Comparison of ENCODE assay signal across 22 cellular contexts in genomic region chr17:63464691-63465090, GRCh38. TPM values are rescaled to one million over a fixed set of nuclear protein-coding genes. Genes with fewer than 3 reads are reported as not detected.
A peak's percentile ranks its signal among the peaks of the same experiment; 100 is the strongest.
DNase-seq lines count a peak whose midpoint lies in the region; ATAC-seq and TF ChIP-seq lines count a peak whose summit lies in the region.
"Had no signal": no experiment of that assay in that cellular context is flagged by ENCODE, and none has a peak within 500 bp of the region (broad histone marks: within the 10 kb centered on the region; RNA-seq: fewer than 3 reads in every experiment).

No MANE protein-coding gene starts in this region.

- H3K9me3 ChIP-seq in Karpas-422 (ENCODE audit: low read length) (no peaks in the 10 kb centered on the region), parathyroid adenoma (ENCODE audit: control insufficient read depth, low read length) (no peaks in the 10 kb centered on the region)
- H3K9me3 ChIP-seq: Caco-2, Peyer's patch had no signal

- ATAC-seq in HG02970 (IDR thresholded peaks at IDR 0.05; ENCODE audit: low FRiP score, unreplicated experiment) (no peak), left lobe of liver (no peak)
- ATAC-seq: T-cell had no signal

- peak overlapping the region; percentile 38 for H3K4me3 ChIP-seq in Karpas-422 (ENCODE audit: low read length)
- H3K4me3 ChIP-seq in parathyroid adenoma (ENCODE audit: low read depth, low read length) = no peak overlapping the region
- H3K4me3 ChIP-seq: Peyer's patch had no signal

- TF ChIP-seq CTCF in parathyroid adenoma (IDR thresholded peaks at IDR 0.05) = no peak

- H3K4me1 ChIP-seq in Karpas-422 (ENCODE audit: low read length) (peaks cover 39% of the 10 kb centered on the region), parathyroid adenoma (peaks cover 38% of the 10 kb centered on the region)
- H3K4me1 ChIP-seq: Peyer's patch had no signal

- H3K79me2 ChIP-seq in Karpas-422 (ENCODE audit: low read length) = no peaks in the 10 kb centered on the region
- H3K79me2 ChIP-seq in parathyroid adenoma = peaks cover 9% of the 10 kb centered on the region

- H3K4me2 ChIP-seq in Karpas-422 (ENCODE audit: low read depth, low read length, poor library complexity, severe bottlenecking) (peak overlapping the region; percentile 53), parathyroid adenoma (ENCODE audit: low read length) (no peak overlapping the region)

- H4K20me1 ChIP-seq in Karpas-422 (ENCODE audit: insufficient read depth, low read depth, low read length) = no peaks in the 10 kb centered on the region

- H3K27me3 ChIP-seq in Karpas-422 (ENCODE audit: low read length) = no peaks in the 10 kb centered on the region
- H3K27me3 ChIP-seq in parathyroid adenoma (ENCODE audit: control insufficient read depth, insufficient read depth, low read length) = no peaks in the 10 kb centered on the region
- H3K27me3 ChIP-seq: Peyer's patch had no signal

- H3K9ac ChIP-seq in Karpas-422 (ENCODE audit: low read length) (no peak overlapping the region), parathyroid adenoma (no peak overlapping the region)

- no peak overlapping the region for H2AFZ ChIP-seq in Karpas-422 (ENCODE audit: low read length)
- H2AFZ ChIP-seq in parathyroid adenoma = no peak overlapping the region

- H3K9me2 ChIP-seq in Karpas-422 (replicated peaks; ENCODE audit: insufficient read depth, low read length) = no peaks in the 10 kb centered on the region

- DNase-seq in Karpas-422 = peak; percentile 68
- DNase-seq in NOMO-1 treated with DMSO at 0.1 percent for 48 hours (lab: John Stamatoyannopoulos, UW; ENCODE audit: unreplicated experiment) = peak; percentile 88
- DNase-seq in SKM-1 treated with dmso at 0.1 percent for 144 hours (lab: John Stamatoyannopoulos, UW; ENCODE audit: unreplicated experiment) = peak; percentile 24
- no peak for DNase-seq in AG20443 (ENCODE audit: low spot score)
- DNase-seq in left lobe of liver (ENCODE audit: low spot score) = no peak
- DNase-seq: ACHN; Caco-2; CD4-positive, CD25-positive, alpha-beta regulatory T cell; GOT3; KG1; NCI-H1092 treated with DMSO at 0.1 percent for 48 hours; NCI-H146; NCI-H2081; NCI-H2171 treated with DMSO at 0.1 percent for 48 hours; NCI-H774; Peyer's patch; T-cell; T-helper 9 cell had no signal

- H3K27ac ChIP-seq in Karpas-422 (ENCODE audit: low read length) (no peak overlapping the region), parathyroid adenoma (peak overlapping the region; percentile 82)
- H3K27ac ChIP-seq: Peyer's patch had no signal

- H3K36me3 ChIP-seq in Karpas-422 (ENCODE audit: insufficient read depth, low read length) (no peaks in the 10 kb centered on the region), parathyroid adenoma (ENCODE audit: control insufficient read depth, insufficient read depth, low read length) (no peaks in the 10 kb centered on the region)
- H3K36me3 ChIP-seq: Peyer's patch had no signal

RNA-seq across cellular contexts. Expression of gene ACE, which starts 12.2 kb away (rescaled TPM):
- 6.7 and 13.9 TPM in 2 replicates for total RNA-seq in Karpas-422 (2014; rRNA removed; shearing (Covaris generic); ENCODE audit: low replicate concordance)
- total RNA-seq in left lobe of liver = 1.0 TPM

RNA-seq across cellular contexts. Expression of gene CYB561, which starts 18.6 kb away (rescaled TPM):
- total RNA-seq in Karpas-422 (2014; rRNA removed; shearing (Covaris generic); ENCODE audit: low replicate concordance) = 2.4 and 4.0 TPM in 2 replicates
- 22.4 TPM for total RNA-seq in left lobe of liver

RNA-seq across cellular contexts. Expression of gene KCNH6, which starts 58.5 kb away (rescaled TPM):
- total RNA-seq in Karpas-422 (2014; rRNA removed; shearing (Covaris generic); ENCODE audit: low replicate concordance) = not detected in 2 replicates
- not detected for total RNA-seq in left lobe of liver
- total RNA-seq: Caco-2; CD4-positive, CD25-positive, alpha-beta regulatory T cell; M059J; NCI-H460; T-cell had no signal

Comparison
In these comparisons a context has a peak if more than half of its experiments do, and no peak if none do; other contexts are left out.
1. DNase-seq: peak in Karpas-422 (single experiment), NOMO-1 treated with DMSO at 0.1 percent for 48 hours (single experiment) and SKM-1 treated with dmso at 0.1 percent for 144 hours (single experiment); none in AG20443 (single experiment) and left lobe of liver (single experiment).